10 cellular contexts compared by ENCODE assay signal in the genomic region with DNA sequence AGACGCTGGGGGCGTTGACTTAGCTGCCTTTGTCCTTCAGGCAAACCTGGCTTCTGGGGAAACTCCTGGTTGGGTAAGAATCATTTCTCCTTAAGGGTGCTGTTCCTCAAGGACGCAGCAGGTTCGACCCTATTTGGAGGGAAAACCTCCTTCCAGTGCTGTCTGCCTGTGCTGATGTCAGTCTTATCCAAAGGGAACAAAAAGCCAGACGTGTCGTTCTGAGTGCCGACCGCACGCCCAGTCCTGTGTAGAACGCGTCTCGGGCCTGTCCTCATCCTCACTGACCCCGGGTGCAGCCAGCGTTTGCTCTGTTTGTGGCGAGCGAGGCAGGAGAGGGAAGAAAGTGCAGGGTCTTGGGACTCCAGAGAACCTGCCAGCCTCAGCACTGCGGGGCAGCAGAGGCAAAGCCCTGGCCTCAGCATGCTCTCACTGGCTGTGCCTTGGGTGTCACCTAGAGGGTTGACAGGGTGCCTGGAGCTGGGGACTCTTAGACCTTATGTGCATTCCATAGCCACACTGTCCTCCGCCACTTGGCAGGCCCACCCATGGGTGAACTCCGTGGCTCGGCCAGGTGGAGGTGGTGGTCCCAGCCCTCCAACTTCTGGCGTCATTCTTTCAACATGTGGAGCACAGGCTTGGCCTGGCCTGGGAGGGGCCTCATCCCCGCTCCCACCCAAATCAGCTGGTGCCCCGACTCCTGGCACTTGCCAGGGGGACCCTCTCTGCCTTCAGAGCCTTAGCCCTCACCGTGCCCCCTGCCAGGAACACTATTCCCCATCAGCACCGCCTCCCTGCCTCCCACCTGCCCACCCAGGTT. TPM values are rescaled to one million over a fixed set of nuclear protein-coding genes. Genes with fewer than 3 reads are reported as not detected.
DNase-seq lines count a peak whose midpoint lies in the region; ATAC-seq and TF ChIP-seq lines count a peak whose summit lies in the region.
"Had no signal": no experiment of that assay in that cellular context is flagged by ENCODE, and none has a peak within 500 bp of the region (broad histone marks: within the 10 kb centered on the region; RNA-seq: fewer than 3 reads in every experiment).

No MANE protein-coding gene starts in this region.

- CTCF ChIA-PET in OCI-LY7 (lab: Charles Lee; ENCODE audit: unreplicated experiment) = no interaction called here

- H3K9me3 ChIP-seq in OCI-LY7 (ENCODE audit: low read length) = no peaks in the 10 kb centered on the region
- no peaks in the 10 kb centered on the region for H3K9me3 ChIP-seq in gastroesophageal sphincter
- H3K9me3 ChIP-seq in neural progenitor cell (ENCODE audit: low read depth) = no peaks in the 10 kb centered on the region

- H2AFZ ChIP-seq in OCI-LY7 (ENCODE audit: low read length) (no peak overlapping the region), neural progenitor cell (replicated peaks) (no peak overlapping the region)

- H3K9ac ChIP-seq in neural progenitor cell = no peak overlapping the region

- peaks cover 23% of the 10 kb centered on the region for H3K36me3 Mint-ChIP-seq in activated CD4-positive, alpha-beta T cell treated with anti-CD3 and anti-CD28 coated beads, Interleukin-2, amount 10 ng/mL, durations not matched to agents 24 days and 14 days (ENCODE audit: low read depth)
- H3K36me3 Mint-ChIP-seq in stimulated activated naive B cell treated with anti-CD40 and anti-IgM and Interleukin-4, amounts not matched to agents 10 μg/mL and 1 μg/mL and 100 μg/mL, for 72 hours = peaks cover 28 to 49% of the 10 kb centered on the region in 2 donors
- H3K36me3 Mint-ChIP-seq in natural killer cell (no peaks in the 10 kb centered on the region), neural progenitor cell (peaks cover 13% of the 10 kb centered on the region)

- H3K79me2 ChIP-seq in OCI-LY7 (ENCODE audit: insufficient read depth, low read depth, low read length) = peaks cover 56% of the 10 kb centered on the region
- H3K79me2 ChIP-seq in neural progenitor cell (ENCODE audit: low read depth) = peaks cover 65% of the 10 kb centered on the region

- H3K36me3 ChIP-seq in OCI-LY7 (ENCODE audit: insufficient read depth, low read length) (peaks cover 42% of the 10 kb centered on the region), gastroesophageal sphincter (peaks cover 0 to 38% of the 10 kb centered on the region in 2 donors), neural progenitor cell (no peaks in the 10 kb centered on the region)

- peak overlapping the region; percentile 10 for H3K27ac Mint-ChIP-seq in activated CD4-positive, alpha-beta T cell treated with anti-CD3 and anti-CD28 coated beads, Interleukin-2, amount 10 ng/mL, durations not matched to agents 24 days and 14 days
- peak overlapping the region; percentile 85 for H3K27ac Mint-ChIP-seq in stimulated activated naive B cell treated with anti-CD40 and anti-IgM and Interleukin-4, amounts not matched to agents 10 μg/mL and 1 μg/mL and 100 μg/mL, for 72 hours
- no peak overlapping the region for H3K27ac Mint-ChIP-seq in natural killer cell
- H3K27ac Mint-ChIP-seq in neural progenitor cell = no peak overlapping the region

- H3K4me3 ChIP-seq in OCI-LY7 (ENCODE audit: low read depth, low read length, poor library complexity, severe bottlenecking) (no peak overlapping the region), gastroesophageal sphincter (no peak overlapping the region), neural progenitor cell (no peak overlapping the region)

- TF ChIP-seq POLR2A in gastroesophageal sphincter (IDR thresholded peaks at IDR 0.05) = no peak

- POLR2A ChIA-PET in OCI-LY7 (lab: Charles Lee) = interaction anchor here (1.1 kb wide), 1 partner anchor 60 kb away, joined by 3 read pairs; no protein-coding TSS in a partner anchor

- no peaks in the 10 kb centered on the region for H3K9me3 Mint-ChIP-seq in activated CD4-positive, alpha-beta T cell treated with anti-CD3 and anti-CD28 coated beads, Interleukin-2, amount 10 ng/mL, durations not matched to agents 24 days and 14 days
- H3K9me3 Mint-ChIP-seq in stimulated activated naive B cell treated with anti-CD40 and anti-IgM and Interleukin-4, amounts not matched to agents 10 μg/mL and 1 μg/mL and 100 μg/mL, for 72 hours = no peaks in the 10 kb centered on the region
- H3K9me3 Mint-ChIP-seq in natural killer cell (no peaks in the 10 kb centered on the region), neural progenitor cell (no peaks in the 10 kb centered on the region)

- WGBS in gastroesophageal sphincter (ENCODE audit: low coverage in 1 of 2), 2 donors = 51% methylated on average over 7 of the region's 25 CpGs; no CpG with 5 or more reads in 1 of the 2 donors

- no peak for ATAC-seq in gastroesophageal sphincter
- ATAC-seq in stimulated activated naive B cell treated with anti-CD40 and anti-IgM and Interleukin-4, amounts not matched to agents 10 μg/mL and 1 μg/mL and 100 μg/mL, for 72 hours (replicated peaks) = no peak
- ATAC-seq in HG02763 (IDR thresholded peaks at IDR 0.05; ENCODE audit: unreplicated experiment) = no peak
- ATAC-seq in natural killer cell = no peak

- 0 out of 2 replicates have a peak, but pooled peaks have one; percentile 28 for TF ChIP-seq CTCF in OCI-LY7 (conservative IDR thresholded peaks at IDR 0.05; ENCODE audit: low read length)
- no peak for TF ChIP-seq CTCF in gastroesophageal sphincter (IDR thresholded peaks at IDR 0.05)
- TF ChIP-seq CTCF in natural killer cell (IDR thresholded peaks at IDR 0.05) = no peak
- no peak for TF ChIP-seq CTCF in neural progenitor cell (IDR thresholded peaks at IDR 0.05)

- H4K20me1 ChIP-seq in OCI-LY7 (ENCODE audit: insufficient read depth, low read length) (peaks cover 5% of the 10 kb centered on the region; the same call in 1 of the 2 replicates), neural progenitor cell (ENCODE audit: low read depth) (peaks cover 100% of the 10 kb centered on the region)

- H3K27ac ChIP-seq in OCI-LY7 (ENCODE audit: low read depth, low read length, poor library complexity, severe bottlenecking) (no peak overlapping the region), gastroesophageal sphincter (peak overlapping the region in 3 of 4 donors; percentile 56 to 92 (median 66)), neural progenitor cell (no peak overlapping the region)

- H3K27me3 ChIP-seq in gastroesophageal sphincter (no peaks in the 10 kb centered on the region), neural progenitor cell (no peaks in the 10 kb centered on the region)

- H3K4me1 Mint-ChIP-seq in activated CD4-positive, alpha-beta T cell treated with anti-CD3 and anti-CD28 coated beads, Interleukin-2, amount 10 ng/mL, durations not matched to agents 24 days and 14 days = peaks cover 54% of the 10 kb centered on the region
- H3K4me1 Mint-ChIP-seq in stimulated activated naive B cell treated with anti-CD40 and anti-IgM and Interleukin-4, amounts not matched to agents 10 μg/mL and 1 μg/mL and 100 μg/mL, for 72 hours = peaks cover 83 to 97% of the 10 kb centered on the region in 2 donors
- H3K4me1 Mint-ChIP-seq in natural killer cell (peaks cover 0 to 29% of the 10 kb centered on the region in 2 donors), neural progenitor cell (peaks cover 23% of the 10 kb centered on the region)

- DNase-seq in activated CD4-positive, alpha-beta T cell treated with anti-CD3 and anti-CD28 coated beads, Interleukin-2, amount 10 ng/mL, durations not matched to agents 24 days and 14 days = no peak
- DNase-seq in activated CD4-positive, alpha-beta T cell treated with anti-CD3 and anti-CD28 coated beads, Interleukin-2, amount 50 U/mL, for 48 hours = no peak
- DNase-seq in OCI-LY7 (ENCODE audit: low spot score) (no peak), natural killer cell (no peak), neural progenitor cell (ENCODE audit: low spot score) (no peak)
- DNase-seq in stimulated activated naive B cell treated with anti-CD40 and anti-IgM and Interleukin-4, amounts not matched to agents 10 μg/mL and 1 μg/mL and 100 μg/mL, for 72 hours = no peak
- DNase-seq: effector memory CD4-positive, alpha-beta T cell; NCI-H1092 had no signal

- H3K4me1 ChIP-seq in OCI-LY7 (ENCODE audit: insufficient read depth, low read length, poor library complexity, severe bottlenecking) (peaks cover 97% of the 10 kb centered on the region), gastroesophageal sphincter (peaks cover 0 to 95% (median 39%) of the 10 kb centered on the region in 3 donors), neural progenitor cell (peaks cover 25% of the 10 kb centered on the region)

- peaks cover 7% of the 10 kb centered on the region for H3F3A ChIP-seq in neural progenitor cell (ENCODE audit: low read depth)

- BruUV-seq in OCI-LY7 (replicated peaks; lab: Mats Ljungman, UMichigan) = no TSS peak

- intact Hi-C loops in activated CD4-positive, alpha-beta T cell treated with anti-CD3 and anti-CD28 coated beads, Interleukin-2, amount 10 ng/mL, durations not matched to agents 24 days and 14 days (cut with micrococcal nuclease) = no loop called here
- intact Hi-C loops in OCI-LY7 (cut with micrococcal nuclease; ENCODE audit: unreplicated experiment) (no loop called here), natural killer cell (cut with micrococcal nuclease) (no loop called here)

- no peaks in the 10 kb centered on the region for H3K27me3 Mint-ChIP-seq in activated CD4-positive, alpha-beta T cell treated with anti-CD3 and anti-CD28 coated beads, Interleukin-2, amount 10 ng/mL, durations not matched to agents 24 days and 14 days
- no peaks in the 10 kb centered on the region for H3K27me3 Mint-ChIP-seq in stimulated activated naive B cell treated with anti-CD40 and anti-IgM and Interleukin-4, amounts not matched to agents 10 μg/mL and 1 μg/mL and 100 μg/mL, for 72 hours
- H3K27me3 Mint-ChIP-seq in natural killer cell (ENCODE audit: low read depth in 2 of 2) (no peaks in the 10 kb centered on the region), neural progenitor cell (ENCODE audit: insufficient read depth, low read depth) (peaks cover 5% of the 10 kb centered on the region)

- H3K4me2 ChIP-seq in OCI-LY7 (ENCODE audit: low read length) (0 out of 2 replicates have a peak overlapping the region, but pooled peaks have one; percentile 22), neural progenitor cell (no peak overlapping the region)

- no peaks in the 10 kb centered on the region for H3K9me2 ChIP-seq in OCI-LY7 (ENCODE audit: insufficient read depth, low read length)

- no peak overlapping the region for H3K4me3 Mint-ChIP-seq in activated CD4-positive, alpha-beta T cell treated with anti-CD3 and anti-CD28 coated beads, Interleukin-2, amount 10 ng/mL, durations not matched to agents 24 days and 14 days
- H3K4me3 Mint-ChIP-seq in stimulated activated naive B cell treated with anti-CD40 and anti-IgM and Interleukin-4, amounts not matched to agents 10 μg/mL and 1 μg/mL and 100 μg/mL, for 72 hours = no peak overlapping the region
- H3K4me3 Mint-ChIP-seq in natural killer cell (no peak overlapping the region), neural progenitor cell (no peak overlapping the region)

- no peak for TF ChIP-seq EP300 in gastroesophageal sphincter (IDR thresholded peaks at IDR 0.05)

RNA-seq across cellular contexts. Expression of a gene that starts 6.0 kb away (rescaled TPM):
- 8.3 and 9.1 TPM in 2 replicates for total RNA-seq in activated CD4-positive, alpha-beta T cell treated with anti-CD3 and anti-CD28 coated beads, Interleukin-2, amount 10 ng/mL, durations not matched to agents 24 days and 14 days
- 28.3 and 31.8 TPM in 2 replicates for total RNA-seq in OCI-LY7 (2014; rRNA removed; shearing (Covaris generic))
- total RNA-seq in OCI-LY7 (2022) (27.8 and 31.6 TPM in 2 replicates), gastroesophageal sphincter (10 to 100 TPM; 34.6 to 40.3 (median 39.7) TPM), natural killer cell (10 to 100 TPM in 2 of 3 donors, 1 to 10 TPM in 1; 5.3 to 20.0 (median 12.5) TPM), neural progenitor cell (ENCODE audit: low replicate concordance) (48.7 and 84.2 TPM in 2 replicates)

Comparison
In these comparisons a context has a peak if more than half of its experiments do, and no peak if none do; other contexts are left out.
1. H3K27ac Mint-ChIP-seq: peak in activated CD4-positive, alpha-beta T cell treated with anti-CD3 and anti-CD28 coated beads, Interleukin-2, amount 10 ng/mL, durations not matched to agents 24 days and 14 days (single experiment) and stimulated activated naive B cell treated with anti-CD40 and anti-IgM and Interleukin-4, amounts not matched to agents 10 μg/mL and 1 μg/mL and 100 μg/mL, for 72 hours (single experiment); none in natural killer cell (0 of 2) and neural progenitor cell (single experiment).
2. H3K27ac ChIP-seq: peak in gastroesophageal sphincter (3 of 4); none in OCI-LY7 (single experiment) and neural progenitor cell (single experiment).